In the genomic region with DNA sequence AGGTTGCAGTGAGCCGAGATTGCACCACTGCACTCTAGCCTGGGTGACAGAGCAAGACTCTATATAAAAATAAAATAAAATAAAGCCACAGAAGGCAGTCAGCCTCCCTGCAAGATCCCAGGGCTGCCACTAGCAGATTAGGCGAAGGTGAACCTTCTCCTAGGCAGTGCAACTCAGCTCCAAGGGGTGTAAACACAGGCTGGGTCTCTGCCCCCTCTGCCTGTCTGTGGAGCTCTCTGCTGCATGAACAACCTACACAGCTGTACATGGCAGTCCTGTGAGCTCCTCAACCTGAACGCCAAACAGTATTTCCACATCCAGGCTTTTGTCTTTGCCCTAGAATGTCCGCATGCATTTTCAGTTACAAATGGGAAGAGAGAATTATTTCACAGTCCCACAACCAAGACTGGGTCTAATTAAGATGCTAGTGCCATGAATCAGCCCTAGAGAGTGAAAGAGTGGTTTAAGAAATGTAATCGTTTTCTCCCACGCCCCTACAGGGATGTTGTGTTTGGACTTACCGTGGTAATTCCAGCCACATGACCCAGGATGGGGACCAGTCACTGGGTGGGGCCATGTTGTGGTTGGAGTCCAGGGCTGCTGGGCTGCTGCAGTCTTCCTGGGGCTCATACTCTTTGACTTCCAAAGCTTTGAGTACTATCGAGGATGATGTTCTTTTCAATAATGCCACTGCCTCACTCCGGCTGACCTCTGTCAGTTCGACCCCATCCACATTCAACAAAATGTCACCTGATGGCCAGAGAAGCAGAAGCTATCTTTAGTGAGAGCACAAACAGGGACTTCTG, we compare ENCODE assay signal across 14 cellular contexts.
DNase-seq lines count a peak whose midpoint lies in the region; ATAC-seq and TF ChIP-seq lines count a peak whose summit lies in the region.
"Had no signal": no experiment of that assay in that cellular context is flagged by ENCODE, and none has a peak within 500 bp of the region (broad histone marks: within the 10 kb centered on the region; RNA-seq: fewer than 3 reads in every experiment).

No MANE protein-coding gene starts in this region.

- no peaks in the 10 kb centered on the region for H3K4me1 Mint-ChIP-seq in activated CD4-positive, alpha-beta memory T cell treated with anti-CD3 and anti-CD28 coated beads, Interleukin-2, amount 10 ng/mL, durations not matched to agents 7 days and 5 days

- POLR2A ChIA-PET in activated CD4-positive, alpha-beta memory T cell treated with anti-CD3 and anti-CD28 coated beads, Interleukin-2, amount 10 ng/mL, durations not matched to agents 7 days and 5 days (lab: Charles Lee): no interaction called here

- CTCF ChIA-PET in activated CD4-positive, alpha-beta memory T cell treated with anti-CD3 and anti-CD28 coated beads, Interleukin-2, amount 10 ng/mL, durations not matched to agents 7 days and 5 days (lab: Charles Lee): no interaction called here

- no peaks in the 10 kb centered on the region for H3K4me1 ChIP-seq in lung (ENCODE audit: control insufficient read depth in 2 of 2, insufficient read depth in 2 of 2, low read length in 2 of 2)
- H3K4me1 ChIP-seq: colonic mucosa had no signal

- ATAC-seq in lung (ENCODE audit: insufficient read depth, low FRiP score) (peak; percentile 19), GM21447 (IDR thresholded peaks at IDR 0.05; ENCODE audit: unreplicated experiment) (no peak)
- ATAC-seq: CD8-positive, alpha-beta T cell; mucosa of descending colon had no signal

- no peaks in the 10 kb centered on the region for H3K9me3 ChIP-seq in lung (ENCODE audit: control insufficient read depth in 2 of 2, insufficient read depth in 1 of 2, low read length in 1 of 2)
- H3K9me3 ChIP-seq: colonic mucosa, mucosa of descending colon had no signal

- no peak overlapping the region for H3K27ac Mint-ChIP-seq in activated CD4-positive, alpha-beta memory T cell treated with anti-CD3 and anti-CD28 coated beads, Interleukin-2, amount 10 ng/mL, durations not matched to agents 7 days and 5 days
- H3K27ac Mint-ChIP-seq: CD8-positive, alpha-beta T cell had no signal

- DNase-seq in AG09309 (ENCODE audit: low read depth): peak; percentile 99
- peak; percentile 97 for DNase-seq in LHCN-M2 (ENCODE audit: low read depth)
- DNase-seq in caudate nucleus (lab: John Stamatoyannopoulos, UW): peak in 2 of 61 donors; percentile 3 to 17
- DNase-seq in lung (ENCODE audit: low spot score): no peak
- no peak for DNase-seq in C1 segment of cervical spinal cord (lab: John Stamatoyannopoulos, UW)
- no peak for DNase-seq in DMS 273 (lab: John Stamatoyannopoulos, UW; ENCODE audit: unreplicated experiment)
- no peak for DNase-seq in activated CD4-positive, alpha-beta memory T cell treated with anti-CD3 and anti-CD28 coated beads, Interleukin-2, amount 10 ng/mL, durations not matched to agents 7 days and 5 days
- DNase-seq: activated CD8-positive, alpha-beta memory T cell treated with anti-CD3 and anti-CD28 coated beads for 24 hours; CD8-positive, alpha-beta T cell; colonic mucosa; mucosa of descending colon; NCI-H1048; stimulated activated CD4-positive, alpha-beta T cell treated with anti-CD3 and anti-CD28 coated beads, Interleukin-4, amount 100 ng/mL, for 1 hour had no signal

- WGBS in lung, 2 donors: 87 to 90% methylated on average over 10 of the region's 10 CpGs

- H3K9me3 Mint-ChIP-seq in activated CD4-positive, alpha-beta memory T cell treated with anti-CD3 and anti-CD28 coated beads, Interleukin-2, amount 10 ng/mL, durations not matched to agents 7 days and 5 days: no peaks in the 10 kb centered on the region

- peaks cover 12% of the 10 kb centered on the region for H3K27me3 Mint-ChIP-seq in activated CD4-positive, alpha-beta memory T cell treated with anti-CD3 and anti-CD28 coated beads, Interleukin-2, amount 10 ng/mL, durations not matched to agents 7 days and 5 days

- no peak overlapping the region for H3K4me3 Mint-ChIP-seq in activated CD4-positive, alpha-beta memory T cell treated with anti-CD3 and anti-CD28 coated beads, Interleukin-2, amount 10 ng/mL, durations not matched to agents 7 days and 5 days
- H3K4me3 Mint-ChIP-seq: CD8-positive, alpha-beta T cell had no signal

- H3K27ac ChIP-seq in caudate nucleus (ENCODE audit: low read depth, low read length) (peak overlapping the region; percentile 11), lung (ENCODE audit: low read depth in 1 of 2, low read length in 1 of 2) (no peak overlapping the region)
- H3K27ac ChIP-seq: colonic mucosa had no signal

- no peak overlapping the region for H3K4me3 ChIP-seq in AG09309 (ENCODE audit: control insufficient read depth, low read depth, low read length)
- H3K4me3 ChIP-seq in lung: no peak overlapping the region
- H3K4me3 ChIP-seq: colonic mucosa, mucosa of descending colon had no signal

- no peaks in the 10 kb centered on the region for H3K36me3 Mint-ChIP-seq in activated CD4-positive, alpha-beta memory T cell treated with anti-CD3 and anti-CD28 coated beads, Interleukin-2, amount 10 ng/mL, durations not matched to agents 7 days and 5 days (ENCODE audit: low read depth)
- H3K36me3 Mint-ChIP-seq: CD8-positive, alpha-beta T cell had no signal

- TF ChIP-seq CTCF in AG09309 (IDR thresholded peaks at IDR 0.05; ENCODE audit: control insufficient read depth, insufficient read depth, low read depth, low read length, missing control alignments) (no peak), lung (IDR thresholded peaks at IDR 0.05; ENCODE audit: control extremely low read depth, extremely low read depth) (no peak)

- peaks cover 1 to 2% of the 10 kb centered on the region in 2 donors for H3K36me3 ChIP-seq in lung (ENCODE audit: control insufficient read depth in 2 of 2, insufficient read depth in 2 of 2, low read length in 2 of 2)
- H3K36me3 ChIP-seq: colonic mucosa had no signal

- H3K27me3 ChIP-seq in lung (ENCODE audit: control insufficient read depth, insufficient read depth): no peaks in the 10 kb centered on the region
- H3K27me3 ChIP-seq: colonic mucosa had no signal

Comparison
In these comparisons a context has a peak if more than half of its experiments do, and no peak if none do; other contexts are left out.
1. DNase-seq: peak in AG09309 (single experiment) and LHCN-M2 (single experiment); none in lung (single experiment), C1 segment of cervical spinal cord (0 of 14), DMS 273 (single experiment) and activated CD4-positive, alpha-beta memory T cell treated with anti-CD3 and anti-CD28 coated beads, Interleukin-2, amount 10 ng/mL, durations not matched to agents 7 days and 5 days (single experiment).